ENCODE assay signal across 9 cellular contexts in genomic region chr13:41916173-41916954, GRCh38. TPM values are rescaled to one million over a fixed set of nuclear protein-coding genes. Genes with fewer than 3 reads are reported as not detected.
DNase-seq lines count a peak whose midpoint lies in the region; ATAC-seq and TF ChIP-seq lines count a peak whose summit lies in the region.
"Had no signal": no experiment of that assay in that cellular context is flagged by ENCODE, and none has a peak within 500 bp of the region (broad histone marks: within the 10 kb centered on the region; RNA-seq: fewer than 3 reads in every experiment).

No MANE protein-coding gene starts in this region.

- no peak overlapping the region for H3K4me3 Mint-ChIP-seq in neural progenitor cell

- no peaks in the 10 kb centered on the region for H3K9me3 ChIP-seq in neural progenitor cell (ENCODE audit: low read depth)
- no peaks in the 10 kb centered on the region for H3K9me3 ChIP-seq in uterus

- H3K79me2 ChIP-seq in neural progenitor cell (ENCODE audit: low read depth): peaks cover 6% of the 10 kb centered on the region

- TF ChIP-seq CTCF in WI38 (IDR thresholded peaks at IDR 0.05; ENCODE audit: low read depth, low read length): no peak
- TF ChIP-seq CTCF in neural progenitor cell (IDR thresholded peaks at IDR 0.05): no peak
- no peak for TF ChIP-seq CTCF in uterus (IDR thresholded peaks at IDR 0.05)

- H3K27me3 ChIP-seq in neural progenitor cell: no peaks in the 10 kb centered on the region
- no peaks in the 10 kb centered on the region for H3K27me3 ChIP-seq in uterus

- no peak overlapping the region for H2AFZ ChIP-seq in neural progenitor cell (replicated peaks)

- no peaks in the 10 kb centered on the region for H3K36me3 ChIP-seq in neural progenitor cell
- no peaks in the 10 kb centered on the region for H3K36me3 ChIP-seq in uterus

- no peaks in the 10 kb centered on the region for H3K4me1 Mint-ChIP-seq in neural progenitor cell

- no peak for TF ChIP-seq POLR2A in uterus (IDR thresholded peaks at IDR 0.05)

- peaks cover under 1% of the 10 kb centered on the region for H3K36me3 Mint-ChIP-seq in neural progenitor cell

- H3K27me3 Mint-ChIP-seq in neural progenitor cell (ENCODE audit: insufficient read depth, low read depth): no peaks in the 10 kb centered on the region

- H3K4me1 ChIP-seq in neural progenitor cell (no peaks in the 10 kb centered on the region), uterus (no peaks in the 10 kb centered on the region)

- H3K27ac Mint-ChIP-seq in neural progenitor cell: no peak overlapping the region

- intact Hi-C loops in uterus (cut with DNase I; ENCODE audit: low total_unique reads): no loop called here

- H3K4me3 ChIP-seq in WI38 (ENCODE audit: low read depth, low read length) (0 out of 2 replicates have a peak overlapping the region, but pooled peaks have one; percentile 4), neural progenitor cell (no peak overlapping the region), uterus (no peak overlapping the region)
- H3K4me3 ChIP-seq: skin epidermis had no signal

- no peaks in the 10 kb centered on the region for H3F3A ChIP-seq in neural progenitor cell (ENCODE audit: low read depth)

- no peaks in the 10 kb centered on the region for H4K20me1 ChIP-seq in neural progenitor cell (ENCODE audit: low read depth)

- DNase-seq in COLO829 (ENCODE audit: low spot score) (peak; percentile 69), hepatic stellate cell (ENCODE audit: low spot score) (peak; percentile 42), neural progenitor cell (ENCODE audit: low spot score) (no peak), uterus (no peak), RKO (ENCODE audit: low spot score) (no peak)

- no peak overlapping the region for H3K4me2 ChIP-seq in neural progenitor cell

- peak; percentile 93 for ATAC-seq in GM19397 (IDR thresholded peaks at IDR 0.05; ENCODE audit: unreplicated experiment)
- ATAC-seq in HG03378 (IDR thresholded peaks at IDR 0.05; ENCODE audit: unreplicated experiment): peak; percentile 93

- no peak overlapping the region for H3K27ac ChIP-seq in neural progenitor cell
- H3K27ac ChIP-seq in uterus: peak overlapping the region in 1 of 2 donors; percentile 11

- H3K9ac ChIP-seq in neural progenitor cell: no peak overlapping the region

- peaks cover 3% of the 10 kb centered on the region for H3K9me3 Mint-ChIP-seq in neural progenitor cell

RNA-seq across cellular contexts. Expression of gene VWA8, which starts 44.5 kb away (rescaled TPM):
- total RNA-seq in neural progenitor cell (ENCODE audit: low replicate concordance) (12.4 and 12.6 TPM in 2 replicates), uterus (10 to 100 TPM; 25.6 to 59.7 (median 37.5) TPM)

Comparison
In these comparisons a context has a peak if more than half of its experiments do, and no peak if none do; other contexts are left out.
1. DNase-seq: peak in COLO829 (single experiment) and hepatic stellate cell (single experiment); none in neural progenitor cell (single experiment), uterus (0 of 2) and RKO (single experiment).